In the genomic region with DNA sequence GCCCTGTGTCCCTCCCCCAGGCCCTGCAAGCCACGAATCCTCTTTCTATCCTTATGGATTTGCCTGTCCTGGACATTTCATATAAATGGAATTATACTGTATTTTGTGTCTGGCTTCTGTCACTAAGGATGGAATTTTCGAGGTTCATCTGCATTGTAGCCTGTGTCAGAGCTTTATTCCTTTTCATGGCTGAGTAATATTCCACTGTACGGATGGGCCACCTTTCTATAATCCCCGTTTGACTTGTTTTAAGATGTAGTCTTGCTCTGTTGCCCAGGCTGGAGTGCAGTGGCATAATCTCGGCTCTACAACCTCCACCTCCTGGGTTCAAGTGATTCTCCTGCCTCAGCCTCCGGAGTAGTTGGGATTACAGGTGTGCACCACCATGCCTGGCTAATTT, we compare ENCODE assay signal across 22 cellular contexts.
"Had no signal": no experiment of that assay in that cellular context is flagged by ENCODE, and none has a peak within 500 bp of the region (broad histone marks: within the 10 kb centered on the region; RNA-seq: fewer than 3 reads in every experiment).

No MANE protein-coding gene starts in this region.

- H3K27me3 Mint-ChIP-seq: naive thymus-derived CD8-positive, alpha-beta T cell; stimulated activated naive CD8-positive, alpha-beta T cell treated with anti-CD3 and anti-CD28 coated beads, Interleukin-15, amount 100 ng/mL, for 72 hours had no signal

- H3K27me3 ChIP-seq: dorsolateral prefrontal cortex, neutrophil, pancreas, thyroid gland, vagina had no signal

- H3K36me3 ChIP-seq: lower lobe of right lung, neutrophil, pancreas, thyroid gland, vagina had no signal

- H3K4me3 Mint-ChIP-seq: naive thymus-derived CD8-positive, alpha-beta T cell; stimulated activated naive CD8-positive, alpha-beta T cell treated with anti-CD3 and anti-CD28 coated beads, Interleukin-15, amount 100 ng/mL, for 72 hours had no signal

- H3K9me3 ChIP-seq: lower lobe of right lung, neutrophil, pancreas, thyroid gland, vagina had no signal

- ATAC-seq: left ventricle myocardium superior; lower lobe of right lung; naive thymus-derived CD8-positive, alpha-beta T cell; pancreas; sciatic nerve; stimulated activated naive CD8-positive, alpha-beta T cell treated with anti-CD3 and anti-CD28 coated beads, Interleukin-15, amount 100 ng/mL, for 72 hours had no signal

- H3K4me2 ChIP-seq: smooth muscle cell had no signal

- H3K27ac Mint-ChIP-seq: naive thymus-derived CD8-positive, alpha-beta T cell; stimulated activated naive CD8-positive, alpha-beta T cell treated with anti-CD3 and anti-CD28 coated beads, Interleukin-15, amount 100 ng/mL, for 72 hours had no signal

- H3K27ac ChIP-seq: dorsolateral prefrontal cortex, lower lobe of right lung, neutrophil, pancreas, thyroid gland, vagina had no signal

- FAIRE-seq: frontal cortex, keratinocyte, pancreas had no signal

- H3K9me3 Mint-ChIP-seq: naive thymus-derived CD8-positive, alpha-beta T cell; neural crest cell; stimulated activated naive CD8-positive, alpha-beta T cell treated with anti-CD3 and anti-CD28 coated beads, Interleukin-15, amount 100 ng/mL, for 72 hours had no signal

- H3K4me3 ChIP-seq: dorsolateral prefrontal cortex, lower lobe of right lung, pancreas, smooth muscle cell, thyroid gland, vagina had no signal

- H3K36me3 Mint-ChIP-seq: naive thymus-derived CD8-positive, alpha-beta T cell had no signal

- DNase-seq: dorsolateral prefrontal cortex; effector CD4-positive, alpha-beta T cell; head of caudate nucleus; left ventricle myocardium superior; lower lobe of right lung; naive thymus-derived CD8-positive, alpha-beta T cell; pancreas; stimulated activated CD4-positive, alpha-beta T cell treated with anti-CD3 and anti-CD28 coated beads, Interleukin-12 subunit alpha, Interleukin-12 subunit beta, amount 100 ng/mL, for 4 hours; stimulated activated CD4-positive, alpha-beta T cell treated with anti-CD3 and anti-CD28 coated beads, Interleukin-1b, Interleukin-23, amount 100 ng/mL, for 48 hours; stimulated activated CD4-positive, alpha-beta T cell treated with anti-CD3 and anti-CD28 coated beads, Interleukin-4, amount 100 ng/mL, for 1 hour; stimulated activated CD8-positive, alpha-beta memory T cell treated with anti-CD3 and anti-CD28 coated beads, Interleukin-4, amount 100 ng/mL, for 48 hours; stimulated activated naive CD4-positive, alpha-beta T cell; stimulated activated naive CD8-positive, alpha-beta T cell treated with anti-CD3 and anti-CD28 coated beads, Interleukin-15, amount 100 ng/mL, for 72 hours; thyroid gland; trophoblast cell had no signal
